1 cellular context compared by ENCODE assay signal in the genomic region with DNA sequence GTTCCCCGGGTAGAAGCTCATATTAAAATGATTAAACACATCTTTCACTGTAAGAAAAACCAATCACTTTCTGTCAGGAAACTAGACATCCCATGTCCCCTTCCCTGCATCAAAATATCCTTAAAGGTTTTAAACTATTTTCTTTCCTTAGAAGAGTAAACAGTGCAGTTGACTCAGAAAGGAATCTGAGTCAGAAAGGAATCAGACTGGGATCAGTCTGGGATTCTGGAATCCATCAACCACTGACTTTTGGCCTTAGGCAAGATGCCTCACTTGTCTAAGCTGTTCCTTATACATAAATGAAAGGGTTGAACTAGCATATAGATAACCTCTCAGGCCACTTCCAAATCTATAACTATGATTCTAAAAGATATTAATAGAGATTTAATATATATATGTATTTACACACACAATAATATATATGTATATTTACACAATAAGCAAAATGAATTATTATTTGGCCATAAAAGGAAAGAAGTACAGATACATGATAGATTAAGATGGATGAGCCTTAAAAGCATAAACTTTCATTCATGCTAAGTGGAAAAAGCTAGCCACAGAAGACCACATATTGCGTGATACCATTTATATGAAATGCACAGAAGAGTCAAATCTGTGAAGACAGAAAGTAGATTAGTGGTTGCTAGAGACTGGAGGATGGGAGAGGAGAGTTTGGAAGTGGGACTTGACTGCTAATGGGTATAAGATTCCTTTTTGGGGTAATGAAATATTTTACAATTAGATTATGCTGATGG.
TF ChIP-seq lines count a peak whose summit lies in the region.

No MANE protein-coding gene starts in this region.

TF ChIP-seq in SK-N-SH, 30 proteins besides CTCF, POLR2A, EP300 and RAD21 (continued from another document):
- TF ChIP-seq REST (IDR thresholded peaks at IDR 0.05; ENCODE audit: low read depth, low read length): 0 out of 2 replicates have a peak, but pooled peaks have one; percentile 41
- no peak for TF ChIP-seq FOXJ3 (CRISPR knock-in tag; IDR thresholded peaks at IDR 0.05)
- no peak for TF ChIP-seq EZH2phosphoT487 (IDR thresholded peaks at IDR 0.05; ENCODE audit: borderline replicate concordance, low read depth)
- TF ChIP-seq TAF1 (IDR thresholded peaks at IDR 0.05; ENCODE audit: borderline replicate concordance, low read depth, low read length): no peak
- TF ChIP-seq, protein P1, sequence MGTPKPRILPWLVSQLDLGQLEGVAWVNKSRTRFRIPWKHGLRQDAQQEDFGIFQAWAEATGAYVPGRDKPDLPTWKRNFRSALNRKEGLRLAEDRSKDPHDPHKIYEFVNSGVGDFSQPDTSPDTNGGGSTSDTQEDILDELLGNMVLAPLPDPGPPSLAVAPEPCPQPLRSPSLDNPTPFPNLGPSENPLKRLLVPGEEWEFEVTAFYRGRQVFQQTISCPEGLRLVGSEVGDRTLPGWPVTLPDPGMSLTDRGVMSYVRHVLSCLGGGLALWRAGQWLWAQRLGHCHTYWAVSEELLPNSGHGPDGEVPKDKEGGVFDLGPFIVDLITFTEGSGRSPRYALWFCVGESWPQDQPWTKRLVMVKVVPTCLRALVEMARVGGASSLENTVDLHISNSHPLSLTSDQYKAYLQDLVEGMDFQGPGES (IDR thresholded peaks at IDR 0.05; ENCODE audit: low read depth, low read length): no peak
- peak; percentile 64; the same call in 1 of the 2 replicates for TF ChIP-seq POLR2AphosphoS5 (IDR thresholded peaks at IDR 0.05; ENCODE audit: low read depth, low read length)
- TF ChIP-seq NRF1 (IDR thresholded peaks at IDR 0.05; ENCODE audit: low read depth, low read length): no peak
- no peak for TF ChIP-seq ZBTB33 (IDR thresholded peaks at IDR 0.05; ENCODE audit: borderline replicate concordance, low read depth)
- 0 out of 2 replicates have a peak, but pooled peaks have one; percentile 23 for TF ChIP-seq YY1 (IDR thresholded peaks at IDR 0.05; ENCODE audit: low read depth)
- 0 out of 2 replicates have a peak, but pooled peaks have one; percentile 36 for TF ChIP-seq TEAD4 (IDR thresholded peaks at IDR 0.05; ENCODE audit: borderline replicate concordance, insufficient read depth)
- TF ChIP-seq, protein P2, sequence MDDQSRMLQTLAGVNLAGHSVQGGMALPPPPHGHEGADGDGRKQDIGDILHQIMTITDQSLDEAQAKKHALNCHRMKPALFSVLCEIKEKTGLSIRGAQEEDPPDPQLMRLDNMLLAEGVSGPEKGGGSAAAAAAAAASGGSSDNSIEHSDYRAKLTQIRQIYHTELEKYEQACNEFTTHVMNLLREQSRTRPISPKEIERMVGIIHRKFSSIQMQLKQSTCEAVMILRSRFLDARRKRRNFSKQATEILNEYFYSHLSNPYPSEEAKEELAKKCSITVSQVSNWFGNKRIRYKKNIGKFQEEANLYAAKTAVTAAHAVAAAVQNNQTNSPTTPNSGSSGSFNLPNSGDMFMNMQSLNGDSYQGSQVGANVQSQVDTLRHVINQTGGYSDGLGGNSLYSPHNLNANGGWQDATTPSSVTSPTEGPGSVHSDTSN (IDR thresholded peaks at IDR 0.05): peak; percentile 96
- TF ChIP-seq, protein P3, sequence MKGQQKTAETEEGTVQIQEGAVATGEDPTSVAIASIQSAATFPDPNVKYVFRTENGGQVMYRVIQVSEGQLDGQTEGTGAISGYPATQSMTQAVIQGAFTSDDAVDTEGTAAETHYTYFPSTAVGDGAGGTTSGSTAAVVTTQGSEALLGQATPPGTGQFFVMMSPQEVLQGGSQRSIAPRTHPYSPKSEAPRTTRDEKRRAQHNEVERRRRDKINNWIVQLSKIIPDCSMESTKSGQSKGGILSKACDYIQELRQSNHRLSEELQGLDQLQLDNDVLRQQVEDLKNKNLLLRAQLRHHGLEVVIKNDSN (IDR thresholded peaks at IDR 0.05; ENCODE audit: borderline replicate concordance, low read depth): no peak
- TF ChIP-seq TCF12 (IDR thresholded peaks at IDR 0.05): peak; percentile 99
- TF ChIP-seq FOXM1 (IDR thresholded peaks at IDR 0.05; ENCODE audit: low read depth): 0 out of 2 replicates have a peak, but pooled peaks have one; percentile 33
- no peak for TF ChIP-seq CHD2 (IDR thresholded peaks at IDR 0.05; ENCODE audit: low read length, partially characterized antibody)
- no peak for TF ChIP-seq MXI1 (IDR thresholded peaks at IDR 0.05; ENCODE audit: low read depth, low read length)
- peak; percentile 46; the same call in 1 of the 2 replicates for TF ChIP-seq MEF2A (IDR thresholded peaks at IDR 0.05; ENCODE audit: borderline replicate concordance, low read depth)
- no peak for TF ChIP-seq RCOR1 (IDR thresholded peaks at IDR 0.05; ENCODE audit: low read length)
- peak; percentile 89 for TF ChIP-seq FOSL2 (IDR thresholded peaks at IDR 0.05; ENCODE audit: borderline replicate concordance, low read depth)
- peak; percentile 29; the same call in 1 of the 2 replicates for TF ChIP-seq RXRA (IDR thresholded peaks at IDR 0.05; ENCODE audit: borderline replicate concordance, low read depth)
- TF ChIP-seq MAX (IDR thresholded peaks at IDR 0.05; ENCODE audit: low read depth): no peak
- TF ChIP-seq NFIC (IDR thresholded peaks at IDR 0.05; ENCODE audit: borderline replicate concordance): peak; percentile 69; the same call in 1 of the 2 replicates
